ENCODE assay signal across 8 cellular contexts in the genomic region with DNA sequence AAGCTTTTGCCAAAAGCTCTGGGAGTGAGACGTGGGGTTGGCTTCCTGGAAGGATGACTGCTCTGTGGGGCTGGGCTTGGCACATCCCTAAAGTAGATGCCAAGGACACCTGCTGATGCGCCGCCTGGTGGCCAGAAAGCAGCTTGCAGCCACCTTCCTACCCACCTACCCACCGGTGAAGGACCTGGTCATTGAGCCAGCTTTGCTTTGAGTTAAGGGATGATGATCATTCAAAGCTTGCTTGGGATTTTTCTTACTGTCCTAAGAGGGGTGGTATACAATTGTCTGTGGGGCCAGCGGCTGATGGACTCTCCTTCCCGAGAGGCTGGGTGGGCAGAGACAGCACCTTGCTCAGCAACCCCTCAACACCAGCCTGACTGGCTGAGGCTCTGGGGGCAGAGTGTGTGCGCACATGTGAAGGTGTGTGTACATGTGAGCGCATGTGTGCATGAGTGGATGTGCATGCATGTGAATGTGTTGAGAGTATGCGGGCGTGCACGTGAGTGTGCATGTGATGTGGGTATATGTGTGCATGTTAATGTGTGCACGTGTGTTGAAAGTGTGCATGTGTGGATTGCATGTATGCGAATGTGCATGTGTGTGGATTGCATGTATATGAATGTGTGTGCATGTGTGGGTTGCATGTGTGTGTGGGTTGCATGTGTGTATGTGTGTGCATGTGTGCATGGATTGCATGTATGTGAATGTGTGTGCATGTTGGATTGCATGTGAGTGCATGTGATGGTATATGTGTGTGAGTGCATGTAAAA. TPM values are rescaled to one million over a fixed set of nuclear protein-coding genes. Genes with fewer than 3 reads are reported as not detected.
DNase-seq lines count a peak whose midpoint lies in the region; ATAC-seq, FAIRE-seq and TF ChIP-seq lines count a peak whose summit lies in the region.

No MANE protein-coding gene starts in this region.

- H3K27me3 Mint-ChIP-seq in natural killer cell treated with Interleukin-12 subunit alpha and Interleukin-12 subunit beta and Interleukin-15 and Interleukin-18, amount 100 ng/mL, for 72 hours: peaks cover 6 to 7% of the 10 kb centered on the region in 2 donors

- H3K27ac Mint-ChIP-seq in natural killer cell treated with Interleukin-12 subunit alpha and Interleukin-12 subunit beta and Interleukin-15 and Interleukin-18, amount 100 ng/mL, for 72 hours: peak overlapping the region in 1 of 2 donors; percentile 3

- FAIRE-seq in endothelial cell of umbilical vein (lab: Jason Lieb, UNC): peak; percentile 87

- BruUV-seq in endothelial cell of umbilical vein (replicated peaks; lab: Mats Ljungman, UMichigan): no TSS peak

- no peak overlapping the region for H2AFZ ChIP-seq in endothelial cell of umbilical vein (ENCODE audit: low read depth, low read length)

- no peaks in the 10 kb centered on the region for H3K9me1 ChIP-seq in endothelial cell of umbilical vein (replicated peaks; ENCODE audit: control insufficient read depth, extremely low read depth, insufficient read depth, low read length)

- TF ChIP-seq POLR2A in endothelial cell of umbilical vein (IDR thresholded peaks at IDR 0.05; ENCODE audit: low read depth, low read length): no peak
- no peak for TF ChIP-seq POLR2A in stomach (IDR thresholded peaks at IDR 0.05)

- no peaks in the 10 kb centered on the region for H3K36me3 Mint-ChIP-seq in natural killer cell treated with Interleukin-12 subunit alpha and Interleukin-12 subunit beta and Interleukin-15 and Interleukin-18, amount 100 ng/mL, for 72 hours

- H3K4me1 Mint-ChIP-seq in natural killer cell treated with Interleukin-12 subunit alpha and Interleukin-12 subunit beta and Interleukin-15 and Interleukin-18, amount 100 ng/mL, for 72 hours (ENCODE audit: low read depth in 2 of 2): peaks cover 7 to 9% of the 10 kb centered on the region in 2 donors

- no peak overlapping the region for H3K4me3 ChIP-seq in endothelial cell of umbilical vein (replicated peaks in 1 of 3; ENCODE audit: insufficient read depth in 1 of 3, low read depth in 1 of 3, low read length in 3 of 3)
- no peak overlapping the region for H3K4me3 ChIP-seq in stomach

- WGBS in stomach, 5 donors: 61 to 85% (median 61%) methylated on average over 9 to 13 of the region's 13 CpGs

- no peaks in the 10 kb centered on the region for H3K9me3 Mint-ChIP-seq in natural killer cell treated with Interleukin-12 subunit alpha and Interleukin-12 subunit beta and Interleukin-15 and Interleukin-18, amount 100 ng/mL, for 72 hours

- DNase-seq in NCI-H187 (lab: John Stamatoyannopoulos, UW): peak; percentile 27 to 59
- no peak for DNase-seq in NCI-H187 treated with DMSO at 0.1 percent for 48 hours (lab: John Stamatoyannopoulos, UW)
- peak; percentile 54 for DNase-seq in NCI-H345 treated with DMSO at 0.1 percent for 48 hours (lab: John Stamatoyannopoulos, UW; ENCODE audit: unreplicated experiment)
- DNase-seq in activated CD8-positive, alpha-beta memory T cell treated with anti-CD3 and anti-CD28 coated beads for 4 hours (ENCODE audit: low read depth in 2 of 2): peak; percentile 45 to 54
- no peak for DNase-seq in endothelial cell of umbilical vein (ENCODE audit: low read depth, low spot score)
- DNase-seq in natural killer cell treated with Interleukin-12 subunit alpha and Interleukin-12 subunit beta and Interleukin-15 and Interleukin-18, amount 100 ng/mL, for 72 hours (ENCODE audit: low spot score): peak; percentile 58
- DNase-seq in stomach: peak; percentile 87

- intact Hi-C loops in endothelial cell of umbilical vein (cut with micrococcal nuclease) (loop anchor here (1.0 to 2.0 kb wide), 3 partner anchors 23 to 56 kb away; no protein-coding TSS in a partner anchor), stomach (cut with DNase I; ENCODE audit: low total_unique reads) (no loop called here)

- H3K79me2 ChIP-seq in endothelial cell of umbilical vein (ENCODE audit: control insufficient read depth, insufficient read depth, low read length): no peaks in the 10 kb centered on the region

- H4K20me1 ChIP-seq in endothelial cell of umbilical vein (replicated peaks; ENCODE audit: control insufficient read depth, extremely low read depth, insufficient read depth, low read length): no peaks in the 10 kb centered on the region

- no peak overlapping the region for H3K4me2 ChIP-seq in endothelial cell of umbilical vein (ENCODE audit: insufficient read depth, low read length)

- POLR2A ChIA-PET in endothelial cell of umbilical vein (lab: Charles Lee): no interaction called here

- H3K9me3 ChIP-seq in endothelial cell of umbilical vein (replicated peaks; ENCODE audit: control insufficient read depth, insufficient read depth, low read length) (no peaks in the 10 kb centered on the region), stomach (no peaks in the 10 kb centered on the region)

- dilution Hi-C loops in endothelial cell of umbilical vein (cut with MboI; ENCODE audit: extremely low pct_ligation_motif_present, low sequenced_read_pairs): no loop called here

- H3K27me3 ChIP-seq in endothelial cell of umbilical vein (ENCODE audit: control insufficient read depth in 2 of 2, insufficient read depth in 2 of 2, low read length in 2 of 2) (no peaks in the 10 kb centered on the region), stomach (peaks cover 0 to 17% (median 0%) of the 10 kb centered on the region in 3 donors)

- H3K36me3 ChIP-seq in endothelial cell of umbilical vein (ENCODE audit: control insufficient read depth in 2 of 2, extremely low read depth in 1 of 2, insufficient read depth in 2 of 2, low read length in 2 of 2): no peaks in the 10 kb centered on the region
- peaks cover 0 to 4% (median 0%) of the 10 kb centered on the region in 4 donors for H3K36me3 ChIP-seq in stomach

- ATAC-seq in natural killer cell treated with Interleukin-12 subunit alpha and Interleukin-12 subunit beta and Interleukin-15 and Interleukin-18, amount 100 ng/mL, for 72 hours: no peak
- ATAC-seq in HG02588 (IDR thresholded peaks at IDR 0.05; ENCODE audit: unreplicated experiment): no peak

- no peak overlapping the region for H3K9ac ChIP-seq in endothelial cell of umbilical vein (replicated peaks; ENCODE audit: extremely low read depth, insufficient read depth, low read length)

- no peak for TF ChIP-seq EP300 in stomach (IDR thresholded peaks at IDR 0.05)

- CTCF ChIA-PET in endothelial cell of umbilical vein (lab: Charles Lee): interaction anchor here (0.6 to 8.6 kb wide), 16 partner anchors 10 to 350 kb away, joined by 3 to 91 read pairs (median 8); a partner anchor contains a TSS

- H3K27ac ChIP-seq in endothelial cell of umbilical vein (ENCODE audit: insufficient read depth, low read depth, low read length) (no peak overlapping the region), stomach (no peak overlapping the region)

- H3K4me3 Mint-ChIP-seq in natural killer cell treated with Interleukin-12 subunit alpha and Interleukin-12 subunit beta and Interleukin-15 and Interleukin-18, amount 100 ng/mL, for 72 hours: no peak overlapping the region

- TF ChIP-seq CTCF in endothelial cell of umbilical vein (IDR thresholded peaks at IDR 0.05; ENCODE audit: extremely low read depth in 1 of 2, insufficient read depth in 1 of 2, low read depth in 1 of 2, low read length in 2 of 2): peak; percentile 75 to 90
- peak in 5 of 7 experiments; percentile 81 to 92 (median 85) for TF ChIP-seq CTCF in stomach (IDR thresholded peaks at IDR 0.05)

- H3K4me1 ChIP-seq in endothelial cell of umbilical vein (ENCODE audit: control insufficient read depth, extremely low read depth, insufficient read depth, low read length) (no peaks in the 10 kb centered on the region), stomach (peaks cover 0 to 23% (median 14%) of the 10 kb centered on the region in 4 donors)

RNA-seq across cellular contexts. Expression of a gene that starts 18.6 kb away (rescaled TPM):
- total RNA-seq in endothelial cell of umbilical vein (3.8 and 4.0 TPM in 2 replicates), stomach (10 to 100 TPM in 3 of 5 donors, 1 to 10 TPM in 2; 6.4 to 20.3 (median 10.1) TPM)
- polyA plus RNA-seq in endothelial cell of umbilical vein (2.5 and 3.1 TPM in 2 replicates), stomach (10 to 100 TPM in 2 of 3 donors, 1 to 10 TPM in 1; 2.9 to 18.2 (median 15.3) TPM)
- polyA plus RNA-seq in endothelial cell of umbilical vein (2011; cell fraction: cytosol; rRNA removed): 1.6 and 1.7 TPM in 2 replicates
- polyA plus RNA-seq in endothelial cell of umbilical vein (2011; cell fraction: nucleus; rRNA removed): 0.76 and 1.2 TPM in 2 replicates
- 0.83 and 1.5 TPM in 2 replicates for polyA plus RNA-seq in endothelial cell of umbilical vein (2012)
- 0.66 and 0.79 TPM in 2 replicates for polyA minus RNA-seq in endothelial cell of umbilical vein
- polyA minus RNA-seq in endothelial cell of umbilical vein (2011; cell fraction: cytosol; rRNA and poly(A)+ RNA removed): not detected
- polyA minus RNA-seq in endothelial cell of umbilical vein (2011; cell fraction: nucleus; rRNA and poly(A)+ RNA removed): 0.34 and 0.53 TPM in 2 replicates
- total RNA-seq in natural killer cell treated with Interleukin-12 subunit alpha and Interleukin-12 subunit beta and Interleukin-15 and Interleukin-18, amount 100 ng/mL, for 72 hours: not detected

RNA-seq across cellular contexts. Expression of a gene that starts 32.0 kb away (rescaled TPM):
- 20.8 and 27.2 TPM in 2 replicates for total RNA-seq in endothelial cell of umbilical vein
- 10.5 and 13.7 TPM in 2 replicates for polyA plus RNA-seq in endothelial cell of umbilical vein
- 3.0 and 4.6 TPM in 2 replicates for polyA plus RNA-seq in endothelial cell of umbilical vein (2011; cell fraction: cytosol; rRNA removed)
- polyA plus RNA-seq in endothelial cell of umbilical vein (2011; cell fraction: nucleus; rRNA removed): 142 and 147 TPM in 2 replicates
- polyA plus RNA-seq in endothelial cell of umbilical vein (2012): 17.2 and 26.3 TPM in 2 replicates
- polyA minus RNA-seq in endothelial cell of umbilical vein: 15.6 and 21.1 TPM in 2 replicates
- 9.3 TPM for polyA minus RNA-seq in endothelial cell of umbilical vein (2011; cell fraction: cytosol; rRNA and poly(A)+ RNA removed)
- 20.5 and 27.4 TPM in 2 replicates for polyA minus RNA-seq in endothelial cell of umbilical vein (2011; cell fraction: nucleus; rRNA and poly(A)+ RNA removed)
- 10 to 100 TPM; 37.2 to 54.2 TPM for total RNA-seq in natural killer cell treated with Interleukin-12 subunit alpha and Interleukin-12 subunit beta and Interleukin-15 and Interleukin-18, amount 100 ng/mL, for 72 hours
- total RNA-seq in stomach: 100 to 1,000 TPM in 1 of 5 donors, 10 to 100 TPM in 4; 33.8 to 505 (median 65.9) TPM
- 10 to 100 TPM in 2 of 3 donors, 1 to 10 TPM in 1; 6.6 to 23.8 (median 20.1) TPM for polyA plus RNA-seq in stomach

RNA-seq across cellular contexts. Expression of a gene that starts 33.0 kb away (rescaled TPM):
- total RNA-seq in endothelial cell of umbilical vein (76.4 and 93.6 TPM in 2 replicates), stomach (100 to 1,000 TPM in 1 of 5 donors, 10 to 100 TPM in 4; 31.2 to 151 (median 70.1) TPM)
- polyA plus RNA-seq in endothelial cell of umbilical vein (85.0 and 95.4 TPM in 2 replicates), stomach (10 to 100 TPM; 16.6 to 20.9 (median 18.1) TPM)
- polyA plus RNA-seq in endothelial cell of umbilical vein (2011; cell fraction: cytosol; rRNA removed): 59.3 and 68.6 TPM in 2 replicates
- 45.2 and 48.6 TPM in 2 replicates for polyA plus RNA-seq in endothelial cell of umbilical vein (2011; cell fraction: nucleus; rRNA removed)
- 72.2 and 72.9 TPM in 2 replicates for polyA plus RNA-seq in endothelial cell of umbilical vein (2012)
- 78.7 and 93.9 TPM in 2 replicates for polyA minus RNA-seq in endothelial cell of umbilical vein
- 25.1 TPM for polyA minus RNA-seq in endothelial cell of umbilical vein (2011; cell fraction: cytosol; rRNA and poly(A)+ RNA removed)
- 29.4 and 42.9 TPM in 2 replicates for polyA minus RNA-seq in endothelial cell of umbilical vein (2011; cell fraction: nucleus; rRNA and poly(A)+ RNA removed)
- 10 to 100 TPM; 65.7 to 72.3 TPM for total RNA-seq in natural killer cell treated with Interleukin-12 subunit alpha and Interleukin-12 subunit beta and Interleukin-15 and Interleukin-18, amount 100 ng/mL, for 72 hours

Comparison
In these comparisons a context has a peak if more than half of its experiments do, and no peak if none do; other contexts are left out.
1. DNase-seq: peak in NCI-H187 (2 of 2), NCI-H345 treated with DMSO at 0.1 percent for 48 hours (single experiment), activated CD8-positive, alpha-beta memory T cell treated with anti-CD3 and anti-CD28 coated beads for 4 hours (2 of 2), natural killer cell treated with Interleukin-12 subunit alpha and Interleukin-12 subunit beta and Interleukin-15 and Interleukin-18, amount 100 ng/mL, for 72 hours (single experiment) and stomach (single experiment); none in NCI-H187 treated with DMSO at 0.1 percent for 48 hours (single experiment) and endothelial cell of umbilical vein (single experiment).